Comparison of ENCODE assay signal across 19 cellular contexts in the genomic region with DNA sequence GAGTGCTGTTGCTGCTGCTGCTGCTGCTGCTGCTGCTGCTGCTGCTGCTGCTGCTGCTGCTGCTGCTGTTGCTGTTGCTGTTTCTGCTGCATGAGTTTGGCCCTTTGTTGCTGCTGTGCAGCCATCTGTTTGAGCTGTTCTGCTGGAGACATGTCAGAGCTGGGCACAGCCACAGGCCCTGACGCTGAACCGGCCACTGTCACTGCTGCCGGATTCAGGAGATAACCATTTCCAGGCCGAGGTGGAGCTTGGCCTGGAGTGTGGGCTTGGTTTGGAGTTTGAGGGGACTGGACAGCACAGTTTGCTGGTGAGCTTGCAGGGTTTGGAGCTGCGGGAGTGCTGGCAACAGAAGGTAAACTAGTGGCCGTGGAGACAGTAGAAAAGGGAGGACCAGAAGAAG.
A peak's percentile ranks its signal among the peaks of the same experiment; 100 is the strongest.
DNase-seq lines count a peak whose midpoint lies in the region; TF ChIP-seq lines count a peak whose summit lies in the region.
"Had no signal": no experiment of that assay in that cellular context is flagged by ENCODE, and none has a peak within 500 bp of the region (broad histone marks: within the 10 kb centered on the region; RNA-seq: fewer than 3 reads in every experiment).

No MANE protein-coding gene starts in this region.

- peak overlapping the region; percentile 64 for H3K4me2 ChIP-seq in Karpas-422 (ENCODE audit: low read depth, low read length, poor library complexity, severe bottlenecking)
- no peak overlapping the region for H3K4me2 ChIP-seq in neuronal stem cell (ENCODE audit: insufficient read depth, low read length, poor library complexity, severe bottlenecking)

- H3K79me2 ChIP-seq in Karpas-422 (ENCODE audit: low read length): peaks cover 45% of the 10 kb centered on the region

- H2BK5ac ChIP-seq in neuronal stem cell (ENCODE audit: low read length): no peak overlapping the region

- no peaks in the 10 kb centered on the region for H3K9me2 ChIP-seq in Karpas-422 (replicated peaks; ENCODE audit: insufficient read depth, low read length)

- H3K9ac ChIP-seq in Karpas-422 (ENCODE audit: low read length) (peak overlapping the region; percentile 52), neuronal stem cell (ENCODE audit: low read depth, low read length, poor library complexity) (no peak overlapping the region)

- no peak overlapping the region for H4K91ac ChIP-seq in neuronal stem cell (ENCODE audit: low read depth, low read length, poor library complexity)

- H3K4me3 ChIP-seq in BE2C (ENCODE audit: low read depth, low read length): no peak overlapping the region
- no peak overlapping the region; the same call in 1 of the 2 replicates for H3K4me3 ChIP-seq in Karpas-422 (ENCODE audit: low read length)
- no peak overlapping the region for H3K4me3 ChIP-seq in esophagus (ENCODE audit: low read depth in 1 of 2, low read length in 2 of 2)
- no peak overlapping the region for H3K4me3 ChIP-seq in neuronal stem cell (ENCODE audit: low read length in 2 of 2)
- H3K4me3 ChIP-seq: HAP-1, SJCRH30 had no signal

- H3K79me1 ChIP-seq in neuronal stem cell (ENCODE audit: low read depth, low read length): no peaks in the 10 kb centered on the region

- peak overlapping the region; percentile 82 for H3K18ac ChIP-seq in neuronal stem cell (ENCODE audit: low read length)

- no peak overlapping the region for H4K8ac ChIP-seq in neuronal stem cell (ENCODE audit: low read depth, low read length)

- peak; percentile 85 for DNase-seq in BE2C
- no peak for DNase-seq in Karpas-422
- DNase-seq in neuronal stem cell (ENCODE audit: low spot score): no peak
- no peak for DNase-seq in activated CD8-positive, alpha-beta memory T cell treated with anti-CD3 and anti-CD28 coated beads, Interleukin-2, amount 50 U/mL, for 48 hours
- DNase-seq in activated gamma-delta T cell (lab: John Stamatoyannopoulos, UW): no peak
- DNase-seq in NCI-H345 treated with DMSO at 0.1 percent for 48 hours (lab: John Stamatoyannopoulos, UW; ENCODE audit: unreplicated experiment): no peak
- DNase-seq: CD4-positive, alpha-beta memory T cell; DMS153; GDM1; MM.1S; NCI-H1092; NCI-H1436 treated with DMSO at 0.1 percent for 48 hours; NCI-H2081; NCI-H510A; NCI-H748 treated with DMSO at 0.1 percent for 48 hours; RPMI8226; SJCRH30 had no signal

- WGBS in esophagus, 2 donors: 65 to 80% methylated on average over 6 of the region's 6 CpGs
- WGBS in neuronal stem cell (ENCODE audit: extremely low coverage in 2 of 2, insufficient read length in 2 of 2, insufficient replicate concordance in 1 of 2), 2 donors: no CpG with 5 or more reads among the region's 6 CpGs

- H2BK12ac ChIP-seq in neuronal stem cell (ENCODE audit: low read length): peak overlapping the region; percentile 63

- no peaks in the 10 kb centered on the region for H4K20me1 ChIP-seq in Karpas-422 (ENCODE audit: insufficient read depth, low read depth, low read length)

- no peak overlapping the region for H2BK120ac ChIP-seq in neuronal stem cell (ENCODE audit: low read depth, low read length)

- H2BK15ac ChIP-seq in neuronal stem cell (ENCODE audit: low read length): no peak overlapping the region

- H3K4me1 ChIP-seq in BE2C (peaks cover 33% of the 10 kb centered on the region), Karpas-422 (ENCODE audit: low read length) (peaks cover 63% of the 10 kb centered on the region), esophagus (ENCODE audit: control insufficient read depth in 2 of 2, insufficient read depth in 2 of 2, low read length in 1 of 2) (peaks cover 0 to 13% of the 10 kb centered on the region in 2 donors), neuronal stem cell (ENCODE audit: control insufficient read depth in 2 of 2, insufficient read depth in 1 of 2, low read depth in 1 of 2, low read length in 2 of 2) (peaks cover 14 to 16% of the 10 kb centered on the region in 2 donors)
- H3K4me1 ChIP-seq: HAP-1 had no signal

- H3K9me3 ChIP-seq in BE2C (no peaks in the 10 kb centered on the region), Karpas-422 (ENCODE audit: low read length) (no peaks in the 10 kb centered on the region), esophagus (ENCODE audit: control insufficient read depth in 2 of 2, insufficient read depth in 1 of 2, low read depth in 1 of 2, low read length in 1 of 2) (no peaks in the 10 kb centered on the region), neuronal stem cell (replicated peaks in 1 of 2; ENCODE audit: control insufficient read depth in 2 of 2, insufficient read depth in 1 of 2, low read depth in 1 of 2, low read length in 2 of 2) (no peaks in the 10 kb centered on the region)
- H3K9me3 ChIP-seq: HAP-1, SJCRH30 had no signal

- no peak overlapping the region for H3K4ac ChIP-seq in neuronal stem cell (ENCODE audit: low read length)

- H3K27me3 ChIP-seq in BE2C: no peaks in the 10 kb centered on the region
- no peaks in the 10 kb centered on the region for H3K27me3 ChIP-seq in Karpas-422 (ENCODE audit: low read length)
- H3K27me3 ChIP-seq in esophagus (ENCODE audit: control insufficient read depth in 1 of 2, insufficient read depth in 2 of 2, low read length in 2 of 2): no peaks in the 10 kb centered on the region
- no peaks in the 10 kb centered on the region for H3K27me3 ChIP-seq in neuronal stem cell (ENCODE audit: control insufficient read depth in 3 of 3, insufficient read depth in 3 of 3, low read depth in 1 of 3, low read length in 3 of 3)
- H3K27me3 ChIP-seq: SJCRH30 had no signal

- H2AK5ac ChIP-seq in neuronal stem cell (ENCODE audit: low read depth, low read length): no peak overlapping the region

- H3K36me3 ChIP-seq in BE2C (peaks cover 12% of the 10 kb centered on the region), Karpas-422 (ENCODE audit: insufficient read depth, low read length) (no peaks in the 10 kb centered on the region), esophagus (ENCODE audit: control insufficient read depth in 2 of 2, insufficient read depth in 2 of 2, low read length in 1 of 2) (no peaks in the 10 kb centered on the region), neuronal stem cell (replicated peaks in 1 of 2; ENCODE audit: control insufficient read depth in 2 of 2, insufficient read depth in 2 of 2, low read length in 2 of 2) (peaks cover 0 to 16% of the 10 kb centered on the region in 2 donors)
- H3K36me3 ChIP-seq: HAP-1, SJCRH30 had no signal

- H3K27ac ChIP-seq in Karpas-422 (ENCODE audit: low read length): peak overlapping the region; percentile 85
- peak overlapping the region; percentile 52 to 76 for H3K27ac ChIP-seq in esophagus (ENCODE audit: low read depth in 2 of 2, low read length in 1 of 2)
- H3K27ac ChIP-seq in neuronal stem cell (replicated peaks; ENCODE audit: low read length): no peak overlapping the region
- H3K27ac ChIP-seq: SJCRH30 had no signal

- peak overlapping the region; percentile 78 for H3K14ac ChIP-seq in neuronal stem cell (ENCODE audit: low read length)

- H2AFZ ChIP-seq in Karpas-422 (ENCODE audit: low read length) (no peak overlapping the region), neuronal stem cell (ENCODE audit: low read length) (no peak overlapping the region)

- no peak for TF ChIP-seq CTCF in BE2C (IDR thresholded peaks at IDR 0.05; ENCODE audit: low read depth, low read length)

- H3K23ac ChIP-seq in neuronal stem cell (ENCODE audit: low read depth, low read length, poor library complexity): peak overlapping the region; percentile 40
